Comparison of ENCODE assay signal across 1 cellular context in genomic region chr12:49967777-49968250, GRCh38.
TF ChIP-seq lines count a peak whose summit lies in the region.

No MANE protein-coding gene starts in this region.

TF ChIP-seq in K562, 482 proteins besides CTCF, POLR2A, EP300 and RAD21:
- no peak for TF ChIP-seq ZNF551 (CRISPR knock-in tag; IDR thresholded peaks at IDR 0.05)
- TF ChIP-seq ZNF143 (CRISPR knock-in tag; IDR thresholded peaks at IDR 0.05), result no peak
- no peak for TF ChIP-seq HDAC1 (IDR thresholded peaks at IDR 0.05)
- TF ChIP-seq ZFP91 (CRISPR knock-in tag; IDR thresholded peaks at IDR 0.05), result no peak
- TF ChIP-seq CEBPG (CRISPR knock-in tag; IDR thresholded peaks at IDR 0.05), result 0 out of 2 replicates have a peak, but pooled peaks have one; percentile 33
- no peak for TF ChIP-seq CEBPG (tag; conservative IDR thresholded peaks at IDR 0.05 in 1 of 2, IDR thresholded peaks at IDR 0.05 in 1 of 2)
- TF ChIP-seq RFX5 (IDR thresholded peaks at IDR 0.05; ENCODE audit: low read depth, low read length), result no peak
- peak; percentile 24; the same call in 1 of the 2 replicates for TF ChIP-seq USF1 (CRISPR knock-in tag; IDR thresholded peaks at IDR 0.05)
TF ChIP-seq in K562: peak in this region for 2.
